ENCODE assay signal across 22 cellular contexts in genomic region chr2:182229288-182229687, GRCh38.
DNase-seq lines count a peak whose midpoint lies in the region; ATAC-seq, FAIRE-seq and TF ChIP-seq lines count a peak whose summit lies in the region.
"Had no signal": no experiment of that assay in that cellular context is flagged by ENCODE, and none has a peak within 500 bp of the region (broad histone marks: within the 10 kb centered on the region; RNA-seq: fewer than 3 reads in every experiment).

No MANE protein-coding gene starts in this region.

- no peaks in the 10 kb centered on the region for H3K27me3 ChIP-seq in osteoblast (ENCODE audit: insufficient read depth, low read length)
- H3K27me3 ChIP-seq: testis had no signal

- no peaks in the 10 kb centered on the region for H3K79me2 ChIP-seq in osteoblast (ENCODE audit: insufficient read depth, low read length)
- H3K79me2 ChIP-seq: parathyroid adenoma had no signal

- H3K36me3 ChIP-seq in osteoblast (ENCODE audit: insufficient read depth, low read length): no peaks in the 10 kb centered on the region
- H3K36me3 ChIP-seq: HAP-1 had no signal

- no peak overlapping the region for H3K4me3 ChIP-seq in epithelial cell of esophagus (ENCODE audit: low read length)
- H3K4me3 ChIP-seq in osteoblast (ENCODE audit: insufficient read depth, low read length): no peak overlapping the region
- H3K4me3 ChIP-seq: HAP-1, testis had no signal

- no peak for TF ChIP-seq CTCF in epithelial cell of esophagus (IDR thresholded peaks at IDR 0.05; ENCODE audit: insufficient read depth, low read depth, low read length, missing control alignments)
- TF ChIP-seq CTCF in osteoblast (IDR thresholded peaks at IDR 0.05; ENCODE audit: extremely low read depth, low read depth, low read length): no peak

- H3K4me2 ChIP-seq in osteoblast (ENCODE audit: insufficient read depth, low read length): peak overlapping the region; percentile 56

- H4K20me1 ChIP-seq in osteoblast (ENCODE audit: insufficient read depth, low read length): no peaks in the 10 kb centered on the region

- peak overlapping the region; percentile 86 for H3K27ac ChIP-seq in osteoblast (ENCODE audit: low read depth, low read length)
- H3K27ac ChIP-seq: parathyroid adenoma, testis, VCaP had no signal

- H3K9me3 ChIP-seq in osteoblast (ENCODE audit: low read depth, low read length): no peaks in the 10 kb centered on the region
- H3K9me3 ChIP-seq: HAP-1, testis had no signal

- H2AFZ ChIP-seq in osteoblast (ENCODE audit: low read length): no peak overlapping the region
- H2AFZ ChIP-seq: parathyroid adenoma had no signal

- FAIRE-seq in RCC 7860 (lab: Jason Lieb, UNC): peak; percentile 88
- FAIRE-seq: HTR-8/SVneo had no signal

- no peak for ATAC-seq in GM19463 (IDR thresholded peaks at IDR 0.05; ENCODE audit: unreplicated experiment)
- ATAC-seq: stimulated activated memory B cell treated with anti-CD40 and anti-IgM and Interleukin-4, amounts not matched to agents 10 μg/mL and 1 μg/mL and 100 μg/mL, for 72 hours; T-helper 17 cell had no signal

- peaks cover 31% of the 10 kb centered on the region for H3K4me1 ChIP-seq in osteoblast (ENCODE audit: insufficient read depth, low read length)
- H3K4me1 ChIP-seq: HAP-1, parathyroid adenoma, testis had no signal

- DNase-seq in ELR (ENCODE audit: low read depth): peak; percentile 76
- peak; percentile 33 for DNase-seq in RCC 7860 (ENCODE audit: low spot score)
- peak; percentile 48 for DNase-seq in epithelial cell of esophagus (ENCODE audit: low read depth)
- no peak for DNase-seq in osteoblast (ENCODE audit: insufficient read length, low spot score, missing footprints)
- DNase-seq in NCI-H187 (lab: John Stamatoyannopoulos, UW): no peak
- no peak for DNase-seq in amygdala (lab: John Stamatoyannopoulos, UW)
- DNase-seq: activated CD4-positive, alpha-beta T cell treated with anti-CD3 and anti-CD28 coated beads, Interleukin-2, amount 50 U/mL, for 1 hour; activated CD8-positive, alpha-beta memory T cell treated with anti-CD3 and anti-CD28 coated beads, Interleukin-2, amount 50 U/mL, for 4 hours; activated naive CD8-positive, alpha-beta T cell treated with anti-CD3 and anti-CD28 coated beads, Interleukin-2, amount 10 ng/mL, durations not matched to agents 7 days and 5 days; CD8-positive, alpha-beta memory T cell; DMS79 treated with DMSO at 0.1 percent for 48 hours; midbrain; NCI-H526; stimulated activated CD4-positive, alpha-beta T cell treated with anti-CD3 and anti-CD28 coated beads, Interleukin-1b, Interleukin-23, amount 100 ng/mL, for 48 hours; T-helper 17 cell; testis had no signal

Comparison
In these comparisons a context has a peak if more than half of its experiments do, and no peak if none do; other contexts are left out.
1. DNase-seq: peak in ELR (single experiment), RCC 7860 (single experiment) and epithelial cell of esophagus (single experiment); none in osteoblast (single experiment), NCI-H187 (0 of 2) and amygdala (0 of 56).